In the genomic region with DNA sequence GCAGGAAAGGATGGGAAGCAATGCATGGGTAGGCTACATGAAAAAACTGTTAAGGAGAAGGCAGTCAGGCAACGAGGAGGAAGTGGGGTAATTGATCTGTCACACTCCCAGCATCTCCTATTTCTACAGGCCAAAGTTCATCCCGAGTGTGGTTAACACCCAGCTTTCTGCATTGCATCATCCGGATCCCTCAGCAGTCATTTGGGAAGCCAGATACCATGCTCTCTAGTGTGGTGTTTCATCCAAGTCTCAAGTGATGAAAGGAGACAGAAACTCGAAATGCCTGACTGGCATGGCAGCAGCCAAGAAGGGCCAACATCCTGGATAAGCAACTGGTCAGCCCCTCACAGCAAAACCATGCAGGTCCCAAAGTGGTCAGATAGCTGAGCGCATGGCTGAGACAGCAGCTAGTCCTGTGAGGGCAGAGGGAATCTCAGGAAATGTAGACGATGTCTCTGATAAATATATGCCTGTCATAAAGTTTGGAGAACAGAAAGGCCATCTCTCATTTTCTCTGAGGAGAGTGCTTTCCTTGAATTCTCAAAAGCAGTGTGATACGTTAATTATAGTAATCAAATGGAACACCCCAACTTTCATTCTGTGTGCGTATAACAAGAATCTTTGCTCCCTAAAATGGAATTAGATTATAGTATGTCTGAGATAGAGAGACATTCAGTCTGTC, we compare ENCODE assay signal across 11 cellular contexts. TPM values are rescaled to one million over a fixed set of nuclear protein-coding genes. Genes with fewer than 3 reads are reported as not detected.
DNase-seq lines count a peak whose midpoint lies in the region; ATAC-seq and TF ChIP-seq lines count a peak whose summit lies in the region.
"Had no signal": no experiment of that assay in that cellular context is flagged by ENCODE, and none has a peak within 500 bp of the region (broad histone marks: within the 10 kb centered on the region; RNA-seq: fewer than 3 reads in every experiment).

No MANE protein-coding gene starts in this region.

- no peak for TF ChIP-seq CTCF in right atrium auricular region (IDR thresholded peaks at IDR 0.05)
- no peak for TF ChIP-seq CTCF in CD14-positive monocyte (IDR thresholded peaks at IDR 0.05)

- peaks cover 0 to 7% (median 3%) of the 10 kb centered on the region in 3 donors for H3K27me3 Mint-ChIP-seq in CD14-positive monocyte (ENCODE audit: low read depth in 3 of 3)

- no peaks in the 10 kb centered on the region for H3K4me1 ChIP-seq in right atrium auricular region

- no peaks in the 10 kb centered on the region for H3K36me3 ChIP-seq in right atrium auricular region

- no peak overlapping the region for H3K27ac Mint-ChIP-seq in CD14-positive monocyte

- ATAC-seq in Right ventricle myocardium inferior (peak; percentile 72), left cardiac atrium (peak; percentile 51 to 89)

- H3K27ac ChIP-seq in right atrium auricular region: no peak overlapping the region

- H3K9me3 ChIP-seq in right atrium auricular region: no peaks in the 10 kb centered on the region

- no peak for DNase-seq in Right ventricle myocardium inferior (ENCODE audit: missing footprints)
- DNase-seq in right atrium auricular region (ENCODE audit: low spot score): no peak
- peak; percentile 55 for DNase-seq in SKM-1 treated with dmso at 0.1 percent for 144 hours (lab: John Stamatoyannopoulos, UW; ENCODE audit: unreplicated experiment)
- no peak for DNase-seq in left cardiac atrium
- DNase-seq in activated CD8-positive, alpha-beta memory T cell treated with anti-CD3 and anti-CD28 coated beads, Interleukin-2, amount 50 U/mL, for 4 hours: no peak
- no peak for DNase-seq in midbrain (lab: John Stamatoyannopoulos, UW)
- no peak for DNase-seq in ecto neural progenitor cell (ENCODE audit: low spot score)
- DNase-seq in CD14-positive monocyte (ENCODE audit: low spot score): no peak
- DNase-seq: activated naive CD4-positive, alpha-beta T cell; AML-193; stimulated activated CD4-positive, alpha-beta T cell treated with anti-CD3 and anti-CD28 coated beads, Interleukin-4, amount 100 ng/mL, for 4 hours had no signal

- intact Hi-C loops in Right ventricle myocardium inferior (cut with DNase I): no loop called here
- intact Hi-C loops in left cardiac atrium (cut with DNase I): no loop called here
- intact Hi-C loops in CD14-positive monocyte (cut with micrococcal nuclease): no loop called here

- no peak overlapping the region for H3K4me3 ChIP-seq in right atrium auricular region

- peaks cover 2% of the 10 kb centered on the region for H3K4me1 Mint-ChIP-seq in CD14-positive monocyte

- no peaks in the 10 kb centered on the region for H3K36me3 Mint-ChIP-seq in CD14-positive monocyte

- peaks cover 0 to 3% (median 1%) of the 10 kb centered on the region in 7 donors for H3K9me3 Mint-ChIP-seq in CD14-positive monocyte

- no peak overlapping the region for H3K4me3 Mint-ChIP-seq in CD14-positive monocyte

- H3K27me3 ChIP-seq in right atrium auricular region: no peaks in the 10 kb centered on the region

RNA-seq across cellular contexts. Expression of a gene that starts 24.8 kb away (rescaled TPM):
- total RNA-seq in Right ventricle myocardium inferior: 66.6 TPM
- total RNA-seq in right atrium auricular region: 10 to 100 TPM; 24.1 to 28.1 TPM
- total RNA-seq in left cardiac atrium: 100 to 1,000 TPM in 1 of 2 donors, 10 to 100 TPM in 1; 81.3 to 117 TPM
- 10 to 100 TPM; 26.5 to 43.0 TPM for polyA plus RNA-seq in CD14-positive monocyte
